In the genomic region with DNA sequence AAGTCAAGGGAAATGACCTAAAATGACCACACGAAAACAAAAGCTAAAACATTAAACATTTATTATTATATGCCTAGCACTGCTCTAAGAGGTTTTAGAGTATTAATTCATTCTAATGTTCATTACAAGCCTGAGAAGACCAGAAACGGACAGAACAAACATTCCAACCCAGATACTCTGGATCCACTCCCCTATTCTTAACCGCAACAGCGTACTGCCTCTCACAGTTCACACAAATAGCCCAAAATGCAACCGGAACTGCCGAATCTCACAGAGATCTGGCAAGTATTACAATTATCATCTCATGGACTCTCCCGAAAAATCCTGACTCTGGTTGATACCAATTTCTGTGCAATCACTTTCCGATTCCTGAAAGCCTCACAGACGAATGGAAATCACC, we compare ENCODE assay signal across 1 cellular context.
TF ChIP-seq lines count a peak whose summit lies in the region.

No MANE protein-coding gene starts in this region.

TF ChIP-seq in HepG2, 621 proteins besides CTCF, POLR2A, EP300 and RAD21:
- TF ChIP-seq MEIS2 (CRISPR knock-in tag; IDR thresholded peaks at IDR 0.05) (no peak), ZNF44 (CRISPR knock-in tag; IDR thresholded peaks at IDR 0.05) (peak; percentile 100), TRIM24 (CRISPR knock-in tag; IDR thresholded peaks at IDR 0.05) (no peak), KLF16 (CRISPR knock-in tag; IDR thresholded peaks at IDR 0.05) (0 out of 4 replicates have a peak, but pooled peaks of 1 of the 2 experiments have one; percentile 13), THYN1 (CRISPR knock-in tag; IDR thresholded peaks at IDR 0.05; ENCODE audit: borderline replicate concordance, low read depth) (no peak), MIXL1 (CRISPR knock-in tag; IDR thresholded peaks at IDR 0.05) (no peak)
- TF ChIP-seq, protein P1, sequence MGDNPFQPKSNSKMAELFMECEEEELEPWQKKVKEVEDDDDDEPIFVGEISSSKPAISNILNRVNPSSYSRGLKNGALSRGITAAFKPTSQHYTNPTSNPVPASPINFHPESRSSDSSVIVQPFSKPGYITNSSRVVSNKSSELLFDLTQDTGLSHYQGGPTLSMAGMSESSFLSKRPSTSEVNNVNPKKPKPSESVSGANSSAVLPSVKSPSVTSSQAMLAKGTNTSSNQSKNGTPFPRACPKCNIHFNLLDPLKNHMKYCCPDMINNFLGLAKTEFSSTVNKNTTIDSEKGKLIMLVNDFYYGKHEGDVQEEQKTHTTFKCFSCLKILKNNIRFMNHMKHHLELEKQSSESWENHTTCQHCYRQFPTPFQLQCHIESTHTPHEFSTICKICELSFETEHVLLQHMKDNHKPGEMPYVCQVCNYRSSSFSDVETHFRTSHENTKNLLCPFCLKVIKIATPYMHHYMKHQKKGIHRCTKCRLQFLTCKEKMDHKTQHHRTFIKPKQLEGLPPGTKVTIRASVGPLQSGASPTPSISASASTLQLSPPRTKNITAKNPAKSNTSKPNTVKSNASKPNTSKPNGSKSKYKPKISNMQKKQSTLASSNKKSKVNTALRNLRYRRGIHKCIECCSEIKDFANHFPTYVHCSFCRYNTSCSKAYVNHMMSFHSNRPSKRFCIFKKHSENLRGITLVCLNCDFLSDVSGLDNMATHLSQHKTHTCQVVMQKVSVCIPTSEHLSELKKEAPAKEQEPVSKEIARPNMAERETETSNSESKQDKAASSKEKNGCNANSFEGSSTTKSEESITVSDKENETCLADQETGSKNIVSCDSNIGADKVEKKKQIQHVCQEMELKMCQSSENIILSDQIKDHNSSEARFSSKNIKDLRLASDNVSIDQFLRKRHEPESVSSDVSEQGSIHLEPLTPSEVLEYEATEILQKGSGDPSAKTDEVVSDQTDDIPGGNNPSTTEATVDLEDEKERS (CRISPR knock-in tag; IDR thresholded peaks at IDR 0.05): no peak
